In genomic region chr1:13662498-13662897, GRCh38 we compare ENCODE assay signal across 21 cellular contexts. TPM values are rescaled to one million over a fixed set of nuclear protein-coding genes. Genes with fewer than 3 reads are reported as not detected.
DNase-seq lines count a peak whose midpoint lies in the region; ATAC-seq, FAIRE-seq and TF ChIP-seq lines count a peak whose summit lies in the region.
"Had no signal": no experiment of that assay in that cellular context is flagged by ENCODE, and none has a peak within 500 bp of the region (broad histone marks: within the 10 kb centered on the region; RNA-seq: fewer than 3 reads in every experiment).

No MANE protein-coding gene starts in this region.

- WGBS in mesendoderm (ENCODE audit: extremely low coverage, insufficient coverage, low lambda C conversion rate) = no CpG with 5 or more reads among the region's 4 CpGs

- H3K27me3 Mint-ChIP-seq in dendritic cell treated with granulocyte-macrophage colony-stimulating factor and Interleukin-4, amounts not matched to agents 40 ng/mL and 50 ng/mL, for 4 days = no peaks in the 10 kb centered on the region
- peaks cover 11% of the 10 kb centered on the region for H3K27me3 Mint-ChIP-seq in activated T-cell treated with anti-CD3 and anti-CD28 coated beads, Interleukin-2, amount 50 U/mL, for 72 hours (ENCODE audit: low read depth)

- H3K79me1 ChIP-seq in mesendoderm (ENCODE audit: low read length) = no peaks in the 10 kb centered on the region

- no peak overlapping the region for H4K5ac ChIP-seq in mesendoderm (ENCODE audit: low read length)

- H3K4me2 ChIP-seq in mesendoderm (ENCODE audit: low read length) = no peak overlapping the region

- no peak overlapping the region for H4K8ac ChIP-seq in mesendoderm (ENCODE audit: low read depth, low read length)

- intact Hi-C loops in dendritic cell treated with granulocyte-macrophage colony-stimulating factor and Interleukin-4, amounts not matched to agents 40 ng/mL and 50 ng/mL, for 4 days (cut with micrococcal nuclease) = no loop called here

- H3K27ac ChIP-seq in mesendoderm (ENCODE audit: low read depth, low read length) = no peak overlapping the region
- H3K27ac ChIP-seq: epithelial cell of prostate, parathyroid adenoma, tibial nerve had no signal

- no peak for FAIRE-seq in D721Med (lab: Jason Lieb, UNC)
- FAIRE-seq: HTR-8/SVneo had no signal

- H3K27ac Mint-ChIP-seq in dendritic cell treated with granulocyte-macrophage colony-stimulating factor and Interleukin-4, amounts not matched to agents 40 ng/mL and 50 ng/mL, for 4 days = peak overlapping the region; percentile 60
- H3K27ac Mint-ChIP-seq in activated T-cell treated with anti-CD3 and anti-CD28 coated beads, Interleukin-2, amount 50 U/mL, for 72 hours = no peak overlapping the region

- no peak overlapping the region for H3K4ac ChIP-seq in mesendoderm (ENCODE audit: low read depth, low read length)

- no peaks in the 10 kb centered on the region for H3K4me1 ChIP-seq in mesendoderm (ENCODE audit: control insufficient read depth, low read depth, low read length)

- peak; percentile 81 for DNase-seq in AG08395 (ENCODE audit: low spot score)
- peak; percentile 55 for DNase-seq in HT1080 (ENCODE audit: low read depth)
- DNase-seq in mesendoderm = peak; percentile 58
- DNase-seq in activated T-cell treated with anti-CD3 and anti-CD28 coated beads, Interleukin-2, amount 50 U/mL, for 72 hours = no peak
- no peak for DNase-seq in DMS 273 treated with DMSO at 0.1 percent for 48 hours (lab: John Stamatoyannopoulos, UW)
- DNase-seq in D721Med (ENCODE audit: insufficient read length, low spot score) = no peak
- DNase-seq in anterior cingulate cortex (lab: John Stamatoyannopoulos, UW) = no peak
- DNase-seq: ACHN; activated CD4-positive, alpha-beta T cell treated with anti-CD3 and anti-CD28 coated beads, Interleukin-2, amount 50 U/mL, for 48 hours; activated effector memory CD4-positive, alpha-beta T cell treated with anti-CD3 and anti-CD28 coated beads, Interleukin-2, amount 50 U/mL, for 16 hours; caudate nucleus; DMS153; NCI-H226; stimulated activated CD4-positive, alpha-beta T cell treated with anti-CD3 and anti-CD28 coated beads, Interleukin-15, amount 100 ng/mL, for 24 hours had no signal

- H3K9ac ChIP-seq in mesendoderm (ENCODE audit: low read length) = no peak overlapping the region
- H3K9ac ChIP-seq: parathyroid adenoma had no signal

- no peaks in the 10 kb centered on the region for H3K79me2 ChIP-seq in mesendoderm (ENCODE audit: control insufficient read depth, insufficient read depth, low read length)
- H3K79me2 ChIP-seq: parathyroid adenoma had no signal

- H3K18ac ChIP-seq in mesendoderm (ENCODE audit: low read length) = no peak overlapping the region

- H3K56ac ChIP-seq in mesendoderm (ENCODE audit: low read length) = no peak overlapping the region

- H2BK5ac ChIP-seq in mesendoderm (ENCODE audit: low read length) = no peak overlapping the region

- TF ChIP-seq CTCF in D721Med (IDR thresholded peaks at IDR 0.05; ENCODE audit: insufficient read depth, missing control alignments) = no peak

- peaks cover 6% of the 10 kb centered on the region for H3K36me3 Mint-ChIP-seq in dendritic cell treated with granulocyte-macrophage colony-stimulating factor and Interleukin-4, amounts not matched to agents 40 ng/mL and 50 ng/mL, for 4 days (ENCODE audit: low read depth)
- H3K36me3 Mint-ChIP-seq in activated T-cell treated with anti-CD3 and anti-CD28 coated beads, Interleukin-2, amount 50 U/mL, for 72 hours (ENCODE audit: insufficient read depth in 2 of 2) = no peaks in the 10 kb centered on the region

- no peak for ATAC-seq in activated T-cell treated with anti-CD3 and anti-CD28 coated beads, Interleukin-2, amount 50 U/mL, for 72 hours (replicated peaks in 1 of 2)
- ATAC-seq: mucosa of descending colon, Panc1 had no signal

- no peak overlapping the region for H2AK5ac ChIP-seq in mesendoderm (ENCODE audit: low read length)

- H3K9me3 Mint-ChIP-seq in dendritic cell treated with granulocyte-macrophage colony-stimulating factor and Interleukin-4, amounts not matched to agents 40 ng/mL and 50 ng/mL, for 4 days = peaks cover 10% of the 10 kb centered on the region
- no peaks in the 10 kb centered on the region for H3K9me3 Mint-ChIP-seq in activated T-cell treated with anti-CD3 and anti-CD28 coated beads, Interleukin-2, amount 50 U/mL, for 72 hours

- H3K4me3 ChIP-seq in mesendoderm (ENCODE audit: low read length) = no peak overlapping the region
- H3K4me3 ChIP-seq: mucosa of descending colon, tibial nerve had no signal

- H3K4me3 Mint-ChIP-seq in dendritic cell treated with granulocyte-macrophage colony-stimulating factor and Interleukin-4, amounts not matched to agents 40 ng/mL and 50 ng/mL, for 4 days = no peak overlapping the region
- H3K4me3 Mint-ChIP-seq in activated T-cell treated with anti-CD3 and anti-CD28 coated beads, Interleukin-2, amount 50 U/mL, for 72 hours = no peak overlapping the region

- no peaks in the 10 kb centered on the region for H3K27me3 ChIP-seq in mesendoderm (ENCODE audit: insufficient read depth, low read length, poor library complexity)
- H3K27me3 ChIP-seq: tibial nerve had no signal

- no peak overlapping the region for H2BK15ac ChIP-seq in mesendoderm (replicated peaks; ENCODE audit: low read depth)

- H3K4me1 Mint-ChIP-seq in dendritic cell treated with granulocyte-macrophage colony-stimulating factor and Interleukin-4, amounts not matched to agents 40 ng/mL and 50 ng/mL, for 4 days (ENCODE audit: low read depth) = peaks cover 31% of the 10 kb centered on the region
- H3K4me1 Mint-ChIP-seq in activated T-cell treated with anti-CD3 and anti-CD28 coated beads, Interleukin-2, amount 50 U/mL, for 72 hours (ENCODE audit: low read depth) = peaks cover 7% of the 10 kb centered on the region

- H3K36me3 ChIP-seq in mesendoderm (ENCODE audit: control insufficient read depth, insufficient read depth, low read length) = no peaks in the 10 kb centered on the region
- H3K36me3 ChIP-seq: tibial nerve had no signal

- no peak overlapping the region for H2BK120ac ChIP-seq in mesendoderm (ENCODE audit: low read depth, low read length)

- no peak overlapping the region for H3K23ac ChIP-seq in mesendoderm (ENCODE audit: low read length)

RNA-seq across cellular contexts. Expression of gene PRDM2, which starts 37.5 kb away (rescaled TPM):
- total RNA-seq in HT1080 (2014; rRNA removed; shearing (Covaris generic)) = 2.9 and 3.8 TPM in 2 replicates
- 6.5 and 9.0 TPM in 2 replicates for polyA plus RNA-seq in HT1080 (2015; cell fraction: cytosol; rRNA removed)
- 19.6 and 22.9 TPM in 2 replicates for polyA plus RNA-seq in HT1080 (2015; cell fraction: nucleus; rRNA removed)
- polyA plus RNA-seq in mesendoderm (2013, experiment 1 of 2) = 18.0 TPM
- polyA plus RNA-seq in mesendoderm (2013, experiment 2 of 2) = 18.3 TPM
- total RNA-seq in activated T-cell treated with anti-CD3 and anti-CD28 coated beads, Interleukin-2, amount 50 U/mL, for 72 hours = 10 to 100 TPM; 61.9 to 65.8 TPM

Comparison
In these comparisons a context has a peak if more than half of its experiments do, and no peak if none do; other contexts are left out.
1. DNase-seq: peak in AG08395 (single experiment), HT1080 (single experiment) and mesendoderm (single experiment); none in activated T-cell treated with anti-CD3 and anti-CD28 coated beads, Interleukin-2, amount 50 U/mL, for 72 hours (0 of 2), DMS 273 treated with DMSO at 0.1 percent for 48 hours (single experiment), D721Med (single experiment) and anterior cingulate cortex (0 of 58).
2. RNA of gene PRDM2, which starts 37.5 kb away (total RNA-seq): 61.9 to 65.8 TPM in activated T-cell treated with anti-CD3 and anti-CD28 coated beads, Interleukin-2, amount 50 U/mL, for 72 hours; 2.9 to 3.8 TPM in HT1080; every median in the first group is over 10 times any median in the second.